Comparison of ENCODE assay signal across 9 cellular contexts in the genomic region with DNA sequence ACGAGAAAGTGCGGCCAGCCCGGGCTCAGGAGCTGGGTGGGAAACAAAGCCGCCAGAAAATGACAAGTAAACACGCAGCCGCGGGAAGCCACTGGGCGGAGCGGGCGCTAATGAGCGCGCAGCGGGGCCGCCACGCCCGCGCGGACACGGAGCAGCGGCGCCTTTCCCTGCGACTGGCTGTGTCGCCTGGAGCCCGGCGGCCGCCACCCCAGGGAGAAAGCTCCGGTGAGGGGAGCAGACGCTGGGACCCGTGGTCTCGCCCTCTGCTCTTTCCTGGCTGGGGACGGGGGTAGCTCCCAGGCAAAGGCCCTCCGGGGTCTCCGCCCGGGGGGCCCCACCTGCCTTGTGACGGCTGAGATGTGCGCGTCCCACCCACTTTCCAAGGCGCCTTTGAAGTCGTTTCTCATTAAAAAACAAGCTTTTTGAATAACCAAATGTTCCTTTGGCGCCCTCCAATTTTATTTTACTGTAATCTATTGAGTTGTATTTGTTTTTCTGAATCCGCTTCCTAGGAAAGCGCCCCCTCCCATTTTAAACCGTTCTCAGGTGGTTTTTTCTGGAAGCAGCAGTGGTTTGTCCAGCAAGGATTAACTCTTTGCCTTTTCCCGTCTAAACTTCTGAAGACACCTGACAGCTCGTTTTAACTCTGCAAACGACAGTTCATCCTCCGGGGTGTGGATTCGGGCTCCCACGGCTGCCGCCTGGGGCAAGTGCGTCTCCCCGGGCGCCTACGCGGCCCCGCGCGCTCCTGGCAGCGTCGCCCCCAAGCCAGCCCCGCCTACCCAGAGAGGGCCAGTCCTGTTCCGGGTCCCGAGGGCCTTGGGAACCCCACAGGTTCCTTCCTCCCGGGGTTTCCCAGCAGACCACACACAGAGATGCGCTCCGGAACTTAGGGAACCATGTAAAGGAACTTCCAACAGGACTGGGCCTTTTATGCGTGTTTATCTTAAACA. TPM values are rescaled to one million over a fixed set of nuclear protein-coding genes. Genes with fewer than 3 reads are reported as not detected.
DNase-seq lines count a peak whose midpoint lies in the region; ATAC-seq and TF ChIP-seq lines count a peak whose summit lies in the region.
"Had no signal": no experiment of that assay in that cellular context is flagged by ENCODE, and none has a peak within 500 bp of the region (broad histone marks: within the 10 kb centered on the region; RNA-seq: fewer than 3 reads in every experiment).

No MANE protein-coding gene starts in this region.

- no peak for TF ChIP-seq CTCF in fibroblast of villous mesenchyme (IDR thresholded peaks at IDR 0.05; ENCODE audit: insufficient read depth, low read depth, low read length)

- peaks cover 42% of the 10 kb centered on the region for H3K27me3 Mint-ChIP-seq in activated CD4-positive, alpha-beta T cell treated with anti-CD3 and anti-CD28 coated beads for 36 hours

- H3K4me1 Mint-ChIP-seq in activated CD4-positive, alpha-beta T cell treated with anti-CD3 and anti-CD28 coated beads for 36 hours, result peaks cover 2% of the 10 kb centered on the region

- H3K9me3 Mint-ChIP-seq in activated CD4-positive, alpha-beta T cell treated with anti-CD3 and anti-CD28 coated beads for 36 hours (ENCODE audit: low read depth), result no peaks in the 10 kb centered on the region

- intact Hi-C loops in activated CD4-positive, alpha-beta T cell treated with anti-CD3 and anti-CD28 coated beads for 36 hours (cut with DNase I, micrococcal nuclease), result no loop called here

- CTCF ChIA-PET in activated CD4-positive, alpha-beta T cell treated with anti-CD3 and anti-CD28 coated beads for 36 hours (lab: Charles Lee), result interaction anchor here (1.1 to 1.4 kb wide), 2 partner anchors 11 to 57 kb away, joined by 3 to 4 read pairs; no protein-coding TSS in a partner anchor

- no peak for ATAC-seq in activated CD4-positive, alpha-beta T cell treated with anti-CD3 and anti-CD28 coated beads for 36 hours
- ATAC-seq in GM18517 (IDR thresholded peaks at IDR 0.05; ENCODE audit: unreplicated experiment) (no peak), HG03280 (IDR thresholded peaks at IDR 0.05; ENCODE audit: unreplicated experiment) (no peak)

- H3K4me3 Mint-ChIP-seq in activated CD4-positive, alpha-beta T cell treated with anti-CD3 and anti-CD28 coated beads for 36 hours, result peak overlapping the region; percentile 59

- no peaks in the 10 kb centered on the region for H3K36me3 Mint-ChIP-seq in activated CD4-positive, alpha-beta T cell treated with anti-CD3 and anti-CD28 coated beads for 36 hours (ENCODE audit: low read depth)

- no peak overlapping the region for H3K27ac Mint-ChIP-seq in activated CD4-positive, alpha-beta T cell treated with anti-CD3 and anti-CD28 coated beads for 36 hours

- peak overlapping the region; percentile 18 for H3K4me3 ChIP-seq in fibroblast of villous mesenchyme (ENCODE audit: low read depth, low read length)

- peak; percentile 44 for DNase-seq in activated CD4-positive, alpha-beta T cell treated with anti-CD3 and anti-CD28 coated beads for 36 hours
- DNase-seq in activated CD4-positive, alpha-beta T cell treated with anti-CD3 and anti-CD28 coated beads for 1 hour, result no peak
- DNase-seq in UCSD-AML1 (lab: John Stamatoyannopoulos, UW; ENCODE audit: unreplicated experiment), result peak; percentile 56
- no peak for DNase-seq in fibroblast of villous mesenchyme (ENCODE audit: low read depth)
- DNase-seq in pons (ENCODE audit: low spot score), result peak; percentile 12
- DNase-seq in EL, result no peak

- POLR2A ChIA-PET in activated CD4-positive, alpha-beta T cell treated with anti-CD3 and anti-CD28 coated beads for 36 hours (lab: Charles Lee), result no interaction called here

RNA-seq across cellular contexts. Expression of a gene that starts 54.6 kb away (rescaled TPM):
- total RNA-seq in activated CD4-positive, alpha-beta T cell treated with anti-CD3 and anti-CD28 coated beads for 36 hours, result under 1 TPM in 1 of 2 experiments, not detected in 1; 0.11 TPM
- under 0.01 TPM in 1 of 2 replicates, not detected in the other for total RNA-seq in fibroblast of villous mesenchyme
- total RNA-seq: SK-MEL-5 had no signal

Comparison
In these comparisons a context has a peak if more than half of its experiments do, and no peak if none do; other contexts are left out.
1. DNase-seq: peak in activated CD4-positive, alpha-beta T cell treated with anti-CD3 and anti-CD28 coated beads for 36 hours (single experiment), UCSD-AML1 (single experiment) and pons (single experiment); none in activated CD4-positive, alpha-beta T cell treated with anti-CD3 and anti-CD28 coated beads for 1 hour (single experiment), fibroblast of villous mesenchyme (single experiment) and EL (single experiment).